1 cellular context compared by ENCODE assay signal in genomic region chr3:65830948-65831732, GRCh38.
TF ChIP-seq lines count a peak whose summit lies in the region.

No MANE protein-coding gene starts in this region.

TF ChIP-seq in A549, 52 proteins besides CTCF, POLR2A, EP300 and RAD21:
- no peak for TF ChIP-seq MAZ (IDR thresholded peaks at IDR 0.05; ENCODE audit: borderline replicate concordance, low read depth, low read length)
